Comparison of ENCODE assay signal across 14 cellular contexts in the genomic region with DNA sequence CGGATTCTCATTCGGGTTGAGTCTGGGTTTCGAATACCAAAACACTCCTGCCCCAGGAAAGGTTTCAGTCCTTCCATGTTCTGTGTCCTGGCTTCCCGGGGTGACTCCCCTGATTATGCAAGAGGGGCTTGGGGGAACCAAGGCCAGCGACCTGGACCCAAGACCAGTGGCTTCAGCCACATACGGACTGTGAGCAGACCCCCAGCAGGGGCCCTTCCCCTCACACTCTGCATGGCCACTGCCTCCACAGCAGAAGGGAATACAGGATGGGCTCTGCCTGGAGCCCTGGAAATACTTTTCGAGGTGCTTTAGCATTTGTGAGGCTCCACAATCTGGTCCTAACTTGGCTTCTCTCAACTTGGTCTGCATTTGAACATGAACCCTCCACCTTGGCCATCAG. TPM values are rescaled to one million over a fixed set of nuclear protein-coding genes. Genes with fewer than 3 reads are reported as not detected.
DNase-seq lines count a peak whose midpoint lies in the region; ATAC-seq and TF ChIP-seq lines count a peak whose summit lies in the region.
"Had no signal": no experiment of that assay in that cellular context is flagged by ENCODE, and none has a peak within 500 bp of the region (broad histone marks: within the 10 kb centered on the region; RNA-seq: fewer than 3 reads in every experiment).

No MANE protein-coding gene starts in this region.

- H3K4me3 Mint-ChIP-seq in activated naive CD8-positive, alpha-beta T cell treated with anti-CD3 and anti-CD28 coated beads, Interleukin-2, amount 50 U/mL, for 24 hours = no peak overlapping the region
- peak overlapping the region in 2 of 10 donors; percentile 43 to 86 for H3K4me3 Mint-ChIP-seq in naive thymus-derived CD4-positive, alpha-beta T cell
- H3K4me3 Mint-ChIP-seq: central memory CD8-positive, alpha-beta T cell had no signal

- peak overlapping the region; percentile 71 to 82 for H3K27ac ChIP-seq in breast epithelium
- H3K27ac ChIP-seq in mammary epithelial cell (ENCODE audit: insufficient read depth, low read depth, low read length) = no peak overlapping the region
- H3K27ac ChIP-seq in naive thymus-derived CD4-positive, alpha-beta T cell (ENCODE audit: low read depth, low read length) = no peak overlapping the region
- peak overlapping the region; percentile 8 to 97 (median 44) for H3K27ac ChIP-seq in transverse colon
- H3K27ac ChIP-seq: hepatocyte had no signal

- no peak for TF ChIP-seq CTCF in breast epithelium (IDR thresholded peaks at IDR 0.05)
- no peak for TF ChIP-seq CTCF in mammary epithelial cell (conservative IDR thresholded peaks at IDR 0.05 in 1 of 2, IDR thresholded peaks at IDR 0.05 in 1 of 2; ENCODE audit: extremely low read depth in 1 of 2, insufficient read depth in 1 of 2, low read depth in 1 of 2, low read length in 2 of 2)
- no peak for TF ChIP-seq CTCF in transverse colon (IDR thresholded peaks at IDR 0.05)

- no peaks in the 10 kb centered on the region for H4K20me1 ChIP-seq in mammary epithelial cell (ENCODE audit: insufficient read depth, low read length)

- WGBS in mammary epithelial cell (ENCODE audit: low coverage, missing lambda C conversion rate) = 97% methylated on average over 7 of the region's 7 CpGs
- 97% methylated on average over 7 of the region's 7 CpGs; no CpG with 5 or more reads in 1 of the 2 donors for WGBS in transverse colon (ENCODE audit: low coverage in 1 of 2), 2 donors

- H3K9me3 ChIP-seq in breast epithelium = no peaks in the 10 kb centered on the region
- no peaks in the 10 kb centered on the region for H3K9me3 ChIP-seq in mammary epithelial cell (replicated peaks; ENCODE audit: insufficient read depth, low read length)
- no peaks in the 10 kb centered on the region for H3K9me3 ChIP-seq in naive thymus-derived CD4-positive, alpha-beta T cell (ENCODE audit: control insufficient read depth in 2 of 3, low read length in 3 of 3)
- no peaks in the 10 kb centered on the region for H3K9me3 ChIP-seq in transverse colon

- in situ Hi-C loops in mammary epithelial cell (cut with MboI; ENCODE audit: low sequenced_read_pairs in 2 of 2) = no loop called here
- in situ Hi-C loops in transverse colon (cut with MboI; ENCODE audit: low pct_ligation_motif_present in 1 of 4, low pct_unique_long_range_greater_than_20kb in 1 of 4, low sequenced_read_pairs in 3 of 4) = no loop called here

- H3K4me1 Mint-ChIP-seq in activated naive CD8-positive, alpha-beta T cell treated with anti-CD3 and anti-CD28 coated beads, Interleukin-2, amount 50 U/mL, for 24 hours = peaks cover 63% of the 10 kb centered on the region
- H3K4me1 Mint-ChIP-seq in naive thymus-derived CD4-positive, alpha-beta T cell = peaks cover 48 to 78% (median 71%) of the 10 kb centered on the region in 7 donors

- H3K4me1 ChIP-seq in breast epithelium = peaks cover 40 to 42% of the 10 kb centered on the region in 2 donors
- peaks cover 6% of the 10 kb centered on the region for H3K4me1 ChIP-seq in mammary epithelial cell (ENCODE audit: insufficient read depth, low read length)
- H3K4me1 ChIP-seq in naive thymus-derived CD4-positive, alpha-beta T cell (ENCODE audit: control insufficient read depth in 2 of 2, insufficient read depth in 2 of 2, low read length in 2 of 2) = peaks cover 21 to 67% of the 10 kb centered on the region in 2 donors
- H3K4me1 ChIP-seq in transverse colon = peaks cover 54 to 65% (median 61%) of the 10 kb centered on the region in 4 donors

- POLR2A ChIA-PET in naive thymus-derived CD4-positive, alpha-beta T cell (lab: Charles Lee) = interaction anchor here (0.8 to 15.6 kb wide), 5 partner anchors 8 to 33 kb away, joined by 3 to 364 read pairs (median 3); no protein-coding TSS in a partner anchor

- CTCF ChIA-PET in mammary epithelial cell (lab: Charles Lee; ENCODE audit: low non-redundant PET) = no interaction called here
- CTCF ChIA-PET in naive thymus-derived CD4-positive, alpha-beta T cell (lab: Charles Lee) = interaction anchor here (0.6 to 22.9 kb wide), 4 partner anchors 10 to 1057 kb away, joined by 3 to 539 read pairs (median 7); no protein-coding TSS in a partner anchor

- H3K4me3 ChIP-seq in breast epithelium (no peak overlapping the region), mammary epithelial cell (replicated peaks in 1 of 3; ENCODE audit: insufficient read depth in 1 of 3, low read depth in 2 of 3, low read length in 3 of 3) (no peak overlapping the region), transverse colon (no peak overlapping the region)
- H3K4me3 ChIP-seq in naive thymus-derived CD4-positive, alpha-beta T cell (ENCODE audit: low read length) = no peak overlapping the region
- H3K4me3 ChIP-seq: hepatocyte had no signal

- no peaks in the 10 kb centered on the region for H3K27me3 Mint-ChIP-seq in activated naive CD8-positive, alpha-beta T cell treated with anti-CD3 and anti-CD28 coated beads, Interleukin-2, amount 50 U/mL, for 24 hours
- no peaks in the 10 kb centered on the region for H3K27me3 Mint-ChIP-seq in naive thymus-derived CD4-positive, alpha-beta T cell
- H3K27me3 Mint-ChIP-seq: central memory CD8-positive, alpha-beta T cell had no signal

- dilution Hi-C loops in mammary epithelial cell (cut with HindIII; ENCODE audit: low sequenced_read_pairs) = no loop called here

- peaks cover 33% of the 10 kb centered on the region for H3K36me3 Mint-ChIP-seq in activated naive CD8-positive, alpha-beta T cell treated with anti-CD3 and anti-CD28 coated beads, Interleukin-2, amount 50 U/mL, for 24 hours (ENCODE audit: low read depth)
- H3K36me3 Mint-ChIP-seq in naive thymus-derived CD4-positive, alpha-beta T cell = peaks cover 0 to 18% (median 9%) of the 10 kb centered on the region in 5 donors

- H3K27me3 ChIP-seq in breast epithelium = no peaks in the 10 kb centered on the region
- H3K27me3 ChIP-seq in mammary epithelial cell (ENCODE audit: insufficient read depth, low read length) = no peaks in the 10 kb centered on the region
- no peaks in the 10 kb centered on the region for H3K27me3 ChIP-seq in naive thymus-derived CD4-positive, alpha-beta T cell (ENCODE audit: control insufficient read depth in 2 of 2, insufficient read depth in 2 of 2, low read length in 2 of 2)
- H3K27me3 ChIP-seq in transverse colon = no peaks in the 10 kb centered on the region
- H3K27me3 ChIP-seq: hepatocyte had no signal

- peaks cover 73% of the 10 kb centered on the region for H3K79me2 ChIP-seq in mammary epithelial cell (ENCODE audit: insufficient read depth, low read length)

- H3K4me2 ChIP-seq in mammary epithelial cell (ENCODE audit: insufficient read depth, low read depth, low read length) = no peak overlapping the region
- H3K4me2 ChIP-seq: hepatocyte had no signal

- no peak overlapping the region for H2AFZ ChIP-seq in mammary epithelial cell (ENCODE audit: low read depth, low read length)
- H2AFZ ChIP-seq: hepatocyte had no signal

- DNase-seq in breast epithelium (ENCODE audit: low spot score in 2 of 2) (no peak), mammary epithelial cell (no peak), transverse colon (no peak), SIG-M5 treated with dmso at 0.1 percent for 504 hours (lab: John Stamatoyannopoulos, UW; ENCODE audit: unreplicated experiment) (no peak), medulla oblongata (ENCODE audit: extremely low spot score) (no peak), HuH-7.5 (ENCODE audit: low spot score) (no peak)
- DNase-seq in activated naive CD8-positive, alpha-beta T cell treated with anti-CD3 and anti-CD28 coated beads, Interleukin-2, amount 50 U/mL, for 24 hours = no peak
- DNase-seq in naive thymus-derived CD4-positive, alpha-beta T cell = no peak
- DNase-seq: activated effector memory CD4-positive, alpha-beta T cell treated with Interleukin-2 at 50 U/mL for 16 hours; erythroblast; MV-4-11; NCI-H345 had no signal

- TF ChIP-seq EP300 in transverse colon (IDR thresholded peaks at IDR 0.05; ENCODE audit: low read depth) = no peak

- intact Hi-C loops in breast epithelium (cut with DNase I; ENCODE audit: low total_unique reads) = no loop called here
- intact Hi-C loops in mammary epithelial cell (cut with micrococcal nuclease) = no loop called here
- intact Hi-C loops in naive thymus-derived CD4-positive, alpha-beta T cell (cut with micrococcal nuclease) = loop anchor here in 1 of 2 donors (1.0 kb wide), 1 partner anchor 8 kb away; no protein-coding TSS in a partner anchor
- intact Hi-C loops in transverse colon (cut with DNase I; ENCODE audit: low total_unique reads) = no loop called here

- ATAC-seq in activated naive CD8-positive, alpha-beta T cell treated with anti-CD3 and anti-CD28 coated beads, Interleukin-2, amount 50 U/mL, for 24 hours = no peak
- ATAC-seq in naive thymus-derived CD4-positive, alpha-beta T cell = no peak

- H3K9ac ChIP-seq in mammary epithelial cell (ENCODE audit: insufficient read depth, low read length) = no peak overlapping the region

- no peak for TF ChIP-seq POLR2A in breast epithelium (IDR thresholded peaks at IDR 0.05)
- TF ChIP-seq POLR2A in transverse colon (IDR thresholded peaks at IDR 0.05) = no peak

- H3K36me3 ChIP-seq in breast epithelium (no peaks in the 10 kb centered on the region), mammary epithelial cell (ENCODE audit: insufficient read depth, low read length) (peaks cover 5% of the 10 kb centered on the region), transverse colon (peaks cover 0 to 13% (median 3%) of the 10 kb centered on the region in 4 donors)
- H3K36me3 ChIP-seq in naive thymus-derived CD4-positive, alpha-beta T cell (ENCODE audit: control insufficient read depth in 2 of 3, insufficient read depth in 3 of 3, low read length in 3 of 3) = peaks cover 0 to 55% (median 22%) of the 10 kb centered on the region in 3 experiments

- BruUV-seq in mammary epithelial cell (replicated peaks; lab: Mats Ljungman, UMichigan) = no TSS peak

- H3K27ac Mint-ChIP-seq in activated naive CD8-positive, alpha-beta T cell treated with anti-CD3 and anti-CD28 coated beads, Interleukin-2, amount 50 U/mL, for 24 hours = peak overlapping the region; percentile 83
- H3K27ac Mint-ChIP-seq in naive thymus-derived CD4-positive, alpha-beta T cell = peak overlapping the region in 7 of 9 donors; percentile 14 to 97 (median 60)

- no peaks in the 10 kb centered on the region for H3K9me3 Mint-ChIP-seq in activated naive CD8-positive, alpha-beta T cell treated with anti-CD3 and anti-CD28 coated beads, Interleukin-2, amount 50 U/mL, for 24 hours
- no peaks in the 10 kb centered on the region for H3K9me3 Mint-ChIP-seq in naive thymus-derived CD4-positive, alpha-beta T cell
- H3K9me3 Mint-ChIP-seq: central memory CD8-positive, alpha-beta T cell had no signal

RNA-seq across cellular contexts. Expression of a gene that starts 19.1 kb away (rescaled TPM):
- total RNA-seq in breast epithelium = 10 to 100 TPM; 37.6 to 77.0 (median 44.9) TPM
- total RNA-seq in mammary epithelial cell = 10 to 100 TPM; 17.7 to 72.1 TPM
- polyA plus RNA-seq in mammary epithelial cell = 30.5 TPM
- polyA minus RNA-seq in mammary epithelial cell = 96.1 TPM
- 100 to 1,000 TPM; 150 to 194 (median 188) TPM for total RNA-seq in naive thymus-derived CD4-positive, alpha-beta T cell
- polyA plus RNA-seq in naive thymus-derived CD4-positive, alpha-beta T cell = 10 to 100 TPM; 16.7 to 36.7 TPM
- total RNA-seq in transverse colon = 100 to 1,000 TPM in 1 of 4 donors, 10 to 100 TPM in 3; 19.4 to 133 (median 28.3) TPM

RNA-seq across cellular contexts. Expression of a gene that starts 27.5 kb away (rescaled TPM):
- total RNA-seq in breast epithelium (10 to 100 TPM; 27.5 to 51.5 (median 30.6) TPM), mammary epithelial cell (10 to 100 TPM; 22.0 to 29.3 TPM), transverse colon (10 to 100 TPM; 19.9 to 76.7 (median 23.1) TPM)
- polyA plus RNA-seq in mammary epithelial cell = 11.8 TPM
- 22.0 TPM for polyA minus RNA-seq in mammary epithelial cell
- 10 to 100 TPM in 2 of 5 experiments, 1 to 10 TPM in 3; 6.7 to 14.3 (median 10.0) TPM for total RNA-seq in naive thymus-derived CD4-positive, alpha-beta T cell
- 10 to 100 TPM; 12.5 to 15.6 TPM for polyA plus RNA-seq in naive thymus-derived CD4-positive, alpha-beta T cell

RNA-seq across cellular contexts. Expression of a gene that starts 41.9 kb away (rescaled TPM):
- total RNA-seq in breast epithelium (10 to 100 TPM; 40.6 to 87.8 (median 60.3) TPM), mammary epithelial cell (10 to 100 TPM in 1 of 2 donors, 1 to 10 TPM in 1; 9.7 to 41.0 TPM), transverse colon (10 to 100 TPM in 2 of 4 donors, 1 to 10 TPM in 2; 8.1 to 51.7 (median 24.6) TPM)
- 6.2 TPM for polyA plus RNA-seq in mammary epithelial cell
- 10.0 TPM for polyA minus RNA-seq in mammary epithelial cell
- 1 to 10 TPM in 2 of 5 experiments, under 1 TPM in 2, not detected in 1; 0.08 to 1.9 (median 1.1) TPM for total RNA-seq in naive thymus-derived CD4-positive, alpha-beta T cell
- under 1 TPM in 1 of 2 donors, not detected in 1; 0.15 TPM for polyA plus RNA-seq in naive thymus-derived CD4-positive, alpha-beta T cell

Comparison
In these comparisons a context has a peak if more than half of its experiments do, and no peak if none do; other contexts are left out.
1. H3K27ac ChIP-seq: peak in breast epithelium (2 of 2) and transverse colon (4 of 4); none in mammary epithelial cell (single experiment) and naive thymus-derived CD4-positive, alpha-beta T cell (single experiment).